ENCODE assay signal across 14 cellular contexts in the genomic region with DNA sequence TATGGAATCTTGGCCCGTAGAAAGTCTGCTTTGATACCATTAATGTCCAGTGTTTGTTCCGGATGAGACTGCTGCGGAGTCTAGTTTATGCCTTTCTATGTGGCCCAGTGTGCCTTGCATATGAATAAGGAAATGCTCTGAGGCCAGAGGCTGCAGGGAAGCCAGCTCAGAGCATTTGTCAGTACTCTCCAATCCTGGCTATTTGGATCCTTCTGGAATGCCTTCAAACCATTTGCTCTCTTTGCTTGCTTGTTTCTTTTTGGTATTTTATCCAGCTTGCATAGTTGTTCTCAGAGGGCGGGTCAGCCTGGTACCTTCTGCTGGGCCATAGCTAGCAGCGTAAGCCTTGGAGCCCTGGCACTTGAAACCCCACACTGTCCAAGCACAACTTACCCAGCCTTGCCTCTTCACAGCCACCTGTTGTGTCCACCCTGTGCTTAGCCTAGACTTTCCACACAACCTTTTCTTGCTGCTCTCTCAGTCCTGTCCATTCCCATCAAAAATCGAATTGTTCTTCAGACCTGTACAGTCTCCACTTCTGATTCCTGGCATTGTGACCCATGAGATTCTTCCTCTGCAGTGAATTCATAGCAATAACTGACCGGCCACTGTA.
"Had no signal": no experiment of that assay in that cellular context is flagged by ENCODE, and none has a peak within 500 bp of the region (broad histone marks: within the 10 kb centered on the region; RNA-seq: fewer than 3 reads in every experiment).

No MANE protein-coding gene starts in this region.

- ATAC-seq: activated T-cell treated with anti-CD3 and anti-CD28 coated beads, Interleukin-2, amount 50 U/mL, for 4 hours; right cardiac atrium; SK-N-SH treated with all-trans-retinoic acid at 6 μM for 48 hours; stimulated activated naive B cell treated with anti-CD40 and anti-IgM and Interleukin-4, amounts not matched to agents 10 μg/mL and 1 μg/mL and 100 μg/mL, for 72 hours had no signal

- H3K27ac Mint-ChIP-seq: activated naive CD8-positive, alpha-beta T cell; stimulated activated naive B cell treated with anti-CD40 and anti-IgM and Interleukin-4, amounts not matched to agents 10 μg/mL and 1 μg/mL and 100 μg/mL, for 72 hours had no signal

- H3K27me3 Mint-ChIP-seq: activated naive CD8-positive, alpha-beta T cell; stimulated activated naive B cell treated with anti-CD40 and anti-IgM and Interleukin-4, amounts not matched to agents 10 μg/mL and 1 μg/mL and 100 μg/mL, for 72 hours had no signal

- H3K4me3 Mint-ChIP-seq: activated naive CD8-positive, alpha-beta T cell; activated T-cell treated with anti-CD3 and anti-CD28 coated beads, Interleukin-2, amount 50 U/mL, for 4 hours; stimulated activated naive B cell treated with anti-CD40 and anti-IgM and Interleukin-4, amounts not matched to agents 10 μg/mL and 1 μg/mL and 100 μg/mL, for 72 hours had no signal

- DNase-seq: activated gamma-delta T cell; activated T-cell treated with anti-CD3 and anti-CD28 coated beads, Interleukin-2, amount 50 U/mL, for 4 hours; effector CD4-positive, alpha-beta T cell; foreskin melanocyte; heart left ventricle; left ventricle myocardium inferior; right cardiac atrium; spleen; stimulated activated CD4-positive, alpha-beta T cell treated with anti-CD3 and anti-CD28 coated beads, Interleukin-1b, Interleukin-23, amount 100 ng/mL, for 48 hours; stimulated activated naive B cell treated with anti-CD40 and anti-IgM and Interleukin-4, amounts not matched to agents 10 μg/mL and 1 μg/mL and 100 μg/mL, for 72 hours; T-helper 2 cell; upper lobe of left lung had no signal

- H3K4me1 Mint-ChIP-seq: stimulated activated naive B cell treated with anti-CD40 and anti-IgM and Interleukin-4, amounts not matched to agents 10 μg/mL and 1 μg/mL and 100 μg/mL, for 72 hours had no signal

- H3K9me3 Mint-ChIP-seq: activated T-cell treated with anti-CD3 and anti-CD28 coated beads, Interleukin-2, amount 50 U/mL, for 4 hours; stimulated activated naive B cell treated with anti-CD40 and anti-IgM and Interleukin-4, amounts not matched to agents 10 μg/mL and 1 μg/mL and 100 μg/mL, for 72 hours had no signal
